In genomic region chr9:129174724-129175514, GRCh38 we compare ENCODE assay signal across 1 cellular context.
TF ChIP-seq lines count a peak whose summit lies in the region.

No MANE protein-coding gene starts in this region.

TF ChIP-seq in GM23338, 12 proteins besides CTCF, POLR2A, EP300 and RAD21 (continued from another document):
- TF ChIP-seq ZNF462 (CRISPR knock-in tag; IDR thresholded peaks at IDR 0.05) (no peak), STAT1 (IDR thresholded peaks at IDR 0.05; ENCODE audit: unreplicated experiment) (no peak), EZH2 (IDR thresholded peaks at IDR 0.05; ENCODE audit: low read depth, unreplicated experiment) (no peak), ETS1 (IDR thresholded peaks at IDR 0.05) (no peak), ZNF114 (CRISPR knock-in tag; IDR thresholded peaks at IDR 0.05) (no peak), REST (IDR thresholded peaks at IDR 0.05; ENCODE audit: unreplicated experiment) (no peak), CREB1 (CRISPR knock-in tag; IDR thresholded peaks at IDR 0.05; ENCODE audit: low read depth) (no peak), ZNF331 (CRISPR knock-in tag; IDR thresholded peaks at IDR 0.05; ENCODE audit: low read depth) (no peak), JUNB (IDR thresholded peaks at IDR 0.05; ENCODE audit: unreplicated experiment) (no peak), POLR2AphosphoS5 (IDR thresholded peaks at IDR 0.05; ENCODE audit: low read depth) (no peak)
